8 cellular contexts compared by ENCODE assay signal in genomic region chr1:230123280-230124186, GRCh38. TPM values are rescaled to one million over a fixed set of nuclear protein-coding genes. Genes with fewer than 3 reads are reported as not detected.
DNase-seq lines count a peak whose midpoint lies in the region; ATAC-seq and TF ChIP-seq lines count a peak whose summit lies in the region.

No MANE protein-coding gene starts in this region.

- CTCF ChIA-PET in A673 (lab: Charles Lee) = no interaction called here

- TF ChIP-seq CTCF in A673 (conservative IDR thresholded peaks at IDR 0.05; ENCODE audit: low read depth, low read length) = no peak

- H3K27me3 ChIP-seq in A673 (replicated peaks; ENCODE audit: insufficient read depth, low read depth, low read length, poor library complexity) = no peaks in the 10 kb centered on the region

- no peaks in the 10 kb centered on the region for H3K9me3 ChIP-seq in A673 (ENCODE audit: low read depth, low read length, poor library complexity, severe bottlenecking)

- H3K4me1 ChIP-seq in A673 (ENCODE audit: insufficient read depth, low read length, poor library complexity, severe bottlenecking) = peaks cover 49% of the 10 kb centered on the region

- ATAC-seq in GM18519 (IDR thresholded peaks at IDR 0.05; ENCODE audit: low FRiP score, unreplicated experiment) = peak; percentile 82
- ATAC-seq in GM21737 (IDR thresholded peaks at IDR 0.05; ENCODE audit: unreplicated experiment) = peak; percentile 75

- H3K36me3 ChIP-seq in A673 (ENCODE audit: insufficient read depth, low read length, poor library complexity, severe bottlenecking) = no peaks in the 10 kb centered on the region

- POLR2A ChIA-PET in A673 (lab: Charles Lee; ENCODE audit: low non-redundant PET) = no interaction called here

- no TSS peak for BruUV-seq in A673 (replicated peaks; lab: Mats Ljungman, UMichigan)

- intact Hi-C loops in A673 (cut with micrococcal nuclease; ENCODE audit: unreplicated experiment) = no loop called here

- no peak overlapping the region for H3K4me3 ChIP-seq in A673 (ENCODE audit: low read depth, low read length, poor library complexity, severe bottlenecking)

- DNase-seq in LHCN-M2 (ENCODE audit: low read depth) = peak; percentile 83
- DNase-seq in iris pigment epithelial cell (ENCODE audit: low read depth) = peak; percentile 41
- no peak for DNase-seq in A673 (ENCODE audit: low spot score)
- DNase-seq in Kasumi-1 (lab: John Stamatoyannopoulos, UW) = no peak
- DNase-seq in NCI-H1694 (lab: John Stamatoyannopoulos, UW) = no peak
- DNase-seq in midbrain (lab: John Stamatoyannopoulos, UW) = no peak

- H3K27ac ChIP-seq in A673 (ENCODE audit: low read depth, low read length, poor library complexity, severe bottlenecking) = no peak overlapping the region

RNA-seq across cellular contexts. Expression of gene GALNT2, which starts 56.5 kb away (rescaled TPM):
- 77.3 and 81.6 TPM in 2 replicates for total RNA-seq in LHCN-M2 (2014; rRNA removed)
- 78.4 TPM for polyA plus RNA-seq in LHCN-M2 (2012)
- 80.5 and 94.6 TPM in 2 replicates for total RNA-seq in A673 (2021)

Comparison
In these comparisons a context has a peak if more than half of its experiments do, and no peak if none do; other contexts are left out.
1. DNase-seq: peak in LHCN-M2 (single experiment) and iris pigment epithelial cell (single experiment); none in A673 (single experiment), Kasumi-1 (0 of 2), NCI-H1694 (single experiment) and midbrain (single experiment).